22 cellular contexts compared by ENCODE assay signal in genomic region chr18:50232419-50232818, GRCh38. TPM values are rescaled to one million over a fixed set of nuclear protein-coding genes. Genes with fewer than 3 reads are reported as not detected.
"Had no signal": no experiment of that assay in that cellular context is flagged by ENCODE, and none has a peak within 500 bp of the region (broad histone marks: within the 10 kb centered on the region; RNA-seq: fewer than 3 reads in every experiment).

No MANE protein-coding gene starts in this region.

- H3K27ac ChIP-seq: heart right ventricle, neutrophil, right lobe of liver, thoracic aorta had no signal

- H3K36me3 ChIP-seq: heart right ventricle, neutrophil, right lobe of liver, thoracic aorta had no signal

- H3K4me3 ChIP-seq: heart right ventricle, right lobe of liver, thoracic aorta had no signal

- ATAC-seq: heart right ventricle; naive thymus-derived CD4-positive, alpha-beta T cell; right lobe of liver had no signal

- H3K9me3 Mint-ChIP-seq: activated T-cell treated with anti-CD3 and anti-CD28 coated beads, Interleukin-2, amount 50 U/mL, for 72 hours; stimulated activated naive CD8-positive, alpha-beta T cell treated with anti-CD3 and anti-CD28 coated beads, Interleukin-15, Interleukin-2, amounts not matched to agents 100 ng/mL and 50 ng/mL, for 24 hours; T-helper 2 cell treated with Interferon-gamma antibody and Interleukin-4, amounts not matched to agents 5 μg/mL and 100 μg/mL, for 36 hours had no signal

- H3K27ac Mint-ChIP-seq: activated naive CD8-positive, alpha-beta T cell; activated T-cell treated with anti-CD3 and anti-CD28 coated beads, Interleukin-2, amount 50 U/mL, for 72 hours; naive thymus-derived CD4-positive, alpha-beta T cell; stimulated activated naive CD8-positive, alpha-beta T cell treated with anti-CD3 and anti-CD28 coated beads, Interleukin-15, Interleukin-2, amounts not matched to agents 100 ng/mL and 50 ng/mL, for 24 hours; T-helper 2 cell treated with Interferon-gamma antibody and Interleukin-4, amounts not matched to agents 5 μg/mL and 100 μg/mL, for 36 hours had no signal

- H3K27me3 ChIP-seq: right lobe of liver had no signal

- H3K4me1 ChIP-seq: heart right ventricle, right lobe of liver had no signal

- H3K36me3 Mint-ChIP-seq: activated naive CD8-positive, alpha-beta T cell had no signal

- H3K9me3 ChIP-seq: heart right ventricle, neutrophil, right lobe of liver, thoracic aorta had no signal

- H3K4me3 Mint-ChIP-seq: activated naive CD8-positive, alpha-beta T cell; activated T-cell treated with anti-CD3 and anti-CD28 coated beads, Interleukin-2, amount 50 U/mL, for 72 hours; naive thymus-derived CD4-positive, alpha-beta T cell; stimulated activated naive CD8-positive, alpha-beta T cell treated with anti-CD3 and anti-CD28 coated beads, Interleukin-15, Interleukin-2, amounts not matched to agents 100 ng/mL and 50 ng/mL, for 24 hours; T-helper 2 cell treated with Interferon-gamma antibody and Interleukin-4, amounts not matched to agents 5 μg/mL and 100 μg/mL, for 36 hours had no signal

- DNase-seq: activated CD4-positive, alpha-beta T cell treated with anti-CD3 and anti-CD28 coated beads for 4 hours; activated CD4-positive, alpha-beta T cell treated with anti-CD3 and anti-CD28 coated beads, Interleukin-2, amount 50 U/mL, for 4 hours; activated naive CD4-positive, alpha-beta T cell treated with Interleukin-2 at 50 U/mL for 16 hours; activated T-cell treated with anti-CD3 and anti-CD28 coated beads for 4 hours; anterior cingulate cortex; effector CD8-positive, alpha-beta T cell; heart right ventricle; midbrain; naive thymus-derived CD4-positive, alpha-beta T cell; right lobe of liver; stimulated activated CD4-positive, alpha-beta T cell treated with anti-CD3 and anti-CD28 coated beads, Interleukin-12 subunit alpha, Interleukin-12 subunit beta, amount 100 ng/mL, for 4 hours; stimulated activated CD4-positive, alpha-beta T cell treated with anti-CD3 and anti-CD28 coated beads, Interleukin-4, amount 100 ng/mL, for 1 hour; T-helper 1 cell had no signal

RNA-seq across cellular contexts. Expression of gene CFAP53, which starts 33.9 kb away (rescaled TPM):
- total RNA-seq: posterior vena cava, skeletal muscle tissue had no signal

RNA-seq across cellular contexts. Expression of gene MYO5B, which starts 37.5 kb away (rescaled TPM):
- total RNA-seq: naive thymus-derived CD4-positive, alpha-beta T cell; osteocyte had no signal
